ENCODE assay signal across 31 cellular contexts in genomic region chr2:5444854-5445253, GRCh38.
"Had no signal": no experiment of that assay in that cellular context is flagged by ENCODE, and none has a peak within 500 bp of the region (broad histone marks: within the 10 kb centered on the region; RNA-seq: fewer than 3 reads in every experiment).

No MANE protein-coding gene starts in this region.

- FAIRE-seq: frontal cortex had no signal

- H3K36me3 Mint-ChIP-seq: activated CD4-positive, alpha-beta memory T cell treated with anti-CD3 and anti-CD28 coated beads for 36 hours; activated CD8-positive, alpha-beta memory T cell treated with anti-CD3 and anti-CD28 coated beads, Interleukin-2, amount 10 ng/mL, durations not matched to agents 7 days and 5 days; activated naive CD4-positive, alpha-beta T cell treated with anti-CD3 and anti-CD28 coated beads, Interleukin-2, amount 50 U/mL, for 24 hours; activated naive CD8-positive, alpha-beta T cell treated with anti-CD3 and anti-CD28 coated beads for 36 hours; brain had no signal

- H3K27me3 Mint-ChIP-seq: activated CD4-positive, alpha-beta memory T cell treated with anti-CD3 and anti-CD28 coated beads for 36 hours; activated CD4-positive, alpha-beta T cell treated with anti-CD3 and anti-CD28 coated beads for 36 hours; activated CD4-positive, alpha-beta T cell treated with anti-CD3 and anti-CD28 coated beads, Interleukin-2, amount 10 ng/mL, durations not matched to agents 24 days and 14 days; activated CD8-positive, alpha-beta memory T cell treated with anti-CD3 and anti-CD28 coated beads, Interleukin-2, amount 10 ng/mL, durations not matched to agents 7 days and 5 days; activated naive CD4-positive, alpha-beta T cell treated with anti-CD3 and anti-CD28 coated beads, Interleukin-2, amount 50 U/mL, for 24 hours; activated naive CD8-positive, alpha-beta T cell treated with anti-CD3 and anti-CD28 coated beads for 36 hours; activated naive CD8-positive, alpha-beta T cell treated with anti-CD3 and anti-CD28 coated beads, Interleukin-2, amount 50 U/mL, for 24 hours; central memory CD8-positive, alpha-beta T cell; dendritic cell treated with granulocyte-macrophage colony-stimulating factor and Interleukin-4, amounts not matched to agents 40 ng/mL and 50 ng/mL, for 4 days had no signal

- DNase-seq: activated CD4-positive, alpha-beta memory T cell treated with anti-CD3 and anti-CD28 coated beads for 36 hours; activated CD4-positive, alpha-beta T cell treated with anti-CD3 and anti-CD28 coated beads for 36 hours; activated CD4-positive, alpha-beta T cell treated with anti-CD3 and anti-CD28 coated beads, Interleukin-2, amount 10 ng/mL, durations not matched to agents 24 days and 14 days; activated CD4-positive, CD25-positive, alpha-beta regulatory T cell; activated CD4-positive, CD25-positive, alpha-beta regulatory T cell treated with anti-CD3 and anti-CD28 coated beads, Interleukin-2, amount 50 U/mL, for 72 hours; activated CD8-positive, alpha-beta memory T cell treated with anti-CD3 and anti-CD28 coated beads, Interleukin-2, amount 10 ng/mL, durations not matched to agents 7 days and 5 days; activated CD8-positive, alpha-beta memory T cell treated with anti-CD3 and anti-CD28 coated beads, Interleukin-2, amount 50 U/mL, for 4 hours; activated CD8-positive, alpha-beta T cell treated with anti-CD3 and anti-CD28 coated beads, Interleukin-2, amount 10 ng/mL, durations not matched to agents 7 days and 5 days; activated effector memory CD4-positive, alpha-beta T cell treated with anti-CD3 and anti-CD28 coated beads, Interleukin-2, amount 50 U/mL, for 16 hours; activated naive CD4-positive, alpha-beta T cell treated with anti-CD3 and anti-CD28 coated beads for 36 hours; activated naive CD8-positive, alpha-beta T cell treated with anti-CD3 and anti-CD28 coated beads for 36 hours; activated naive CD8-positive, alpha-beta T cell treated with anti-CD3 and anti-CD28 coated beads, Interleukin-2, amount 50 U/mL, for 24 hours; activated T-cell treated with anti-CD3 and anti-CD28 coated beads, Interleukin-2, amount 50 U/mL, for 1 hour; activated T-cell treated with anti-CD3 and anti-CD28 coated beads, Interleukin-2, amount 50 U/mL, for 48 hours; dorsolateral prefrontal cortex; effector memory CD4-positive, alpha-beta T cell; endodermal cell; foreskin fibroblast; head of caudate nucleus; T-helper 2 cell had no signal

- H3K4me1 Mint-ChIP-seq: activated CD4-positive, alpha-beta T cell treated with anti-CD3 and anti-CD28 coated beads for 36 hours; activated CD4-positive, alpha-beta T cell treated with anti-CD3 and anti-CD28 coated beads, Interleukin-2, amount 10 ng/mL, durations not matched to agents 24 days and 14 days; activated CD8-positive, alpha-beta memory T cell treated with anti-CD3 and anti-CD28 coated beads, Interleukin-2, amount 10 ng/mL, durations not matched to agents 7 days and 5 days; activated naive CD4-positive, alpha-beta T cell treated with anti-CD3 and anti-CD28 coated beads, Interleukin-2, amount 50 U/mL, for 24 hours; activated naive CD8-positive, alpha-beta T cell treated with anti-CD3 and anti-CD28 coated beads for 36 hours; activated naive CD8-positive, alpha-beta T cell treated with anti-CD3 and anti-CD28 coated beads, Interleukin-2, amount 50 U/mL, for 24 hours; central memory CD8-positive, alpha-beta T cell; endodermal cell had no signal

- H3K27me3 ChIP-seq: ascending aorta, breast epithelium had no signal

- H3K27ac ChIP-seq: ascending aorta, breast epithelium, coronary artery, dorsolateral prefrontal cortex had no signal

- H3K4me3 ChIP-seq: ascending aorta, breast epithelium, coronary artery, dorsolateral prefrontal cortex had no signal

- H3K4me3 Mint-ChIP-seq: activated CD4-positive, alpha-beta memory T cell treated with anti-CD3 and anti-CD28 coated beads for 36 hours; activated CD4-positive, alpha-beta T cell treated with anti-CD3 and anti-CD28 coated beads for 36 hours; activated CD4-positive, alpha-beta T cell treated with anti-CD3 and anti-CD28 coated beads, Interleukin-2, amount 10 ng/mL, durations not matched to agents 24 days and 14 days; activated CD8-positive, alpha-beta memory T cell treated with anti-CD3 and anti-CD28 coated beads, Interleukin-2, amount 10 ng/mL, durations not matched to agents 7 days and 5 days; activated CD8-positive, alpha-beta T cell treated with anti-CD3 and anti-CD28 coated beads, Interleukin-2, amount 10 ng/mL, durations not matched to agents 7 days and 5 days; activated naive CD4-positive, alpha-beta T cell treated with anti-CD3 and anti-CD28 coated beads for 36 hours; activated naive CD4-positive, alpha-beta T cell treated with anti-CD3 and anti-CD28 coated beads, Interleukin-2, amount 50 U/mL, for 24 hours; activated naive CD8-positive, alpha-beta T cell treated with anti-CD3 and anti-CD28 coated beads for 36 hours; activated naive CD8-positive, alpha-beta T cell treated with anti-CD3 and anti-CD28 coated beads, Interleukin-2, amount 50 U/mL, for 24 hours; activated T-helper 1 cell treated with anti-CD3 and anti-CD28 coated beads, Interleukin-12 subunit alpha, Interleukin-12 subunit beta, Interleukin-2, Interleukin-4 antibody, amounts not matched to agents 30 ng/mL and 10 ng/mL and 1 ng/mL, durations not matched to agents 14 hours and 24 hours and 36 hours; brain; central memory CD8-positive, alpha-beta T cell; dendritic cell treated with granulocyte-macrophage colony-stimulating factor and Interleukin-4, amounts not matched to agents 40 ng/mL and 50 ng/mL, for 4 days; endodermal cell had no signal

- ATAC-seq: activated CD4-positive, alpha-beta T cell treated with anti-CD3 and anti-CD28 coated beads for 36 hours; activated CD8-positive, alpha-beta memory T cell treated with anti-CD3 and anti-CD28 coated beads, Interleukin-2, amount 10 ng/mL, durations not matched to agents 7 days and 5 days; activated CD8-positive, alpha-beta T cell treated with anti-CD3 and anti-CD28 coated beads, Interleukin-2, amount 10 ng/mL, durations not matched to agents 7 days and 5 days; activated naive CD8-positive, alpha-beta T cell treated with anti-CD3 and anti-CD28 coated beads, Interleukin-2, amount 50 U/mL, for 24 hours; esophagus mucosa had no signal

- H3K4me1 ChIP-seq: ascending aorta, breast epithelium had no signal

- H3K36me3 ChIP-seq: ascending aorta, breast epithelium had no signal

- H3K9me3 ChIP-seq: ascending aorta, breast epithelium had no signal

- H3K27ac Mint-ChIP-seq: activated CD4-positive, alpha-beta memory T cell treated with anti-CD3 and anti-CD28 coated beads for 36 hours; activated CD4-positive, alpha-beta T cell treated with anti-CD3 and anti-CD28 coated beads for 36 hours; activated CD4-positive, alpha-beta T cell treated with anti-CD3 and anti-CD28 coated beads, Interleukin-2, amount 10 ng/mL, durations not matched to agents 24 days and 14 days; activated CD8-positive, alpha-beta memory T cell treated with anti-CD3 and anti-CD28 coated beads, Interleukin-2, amount 10 ng/mL, durations not matched to agents 7 days and 5 days; activated CD8-positive, alpha-beta T cell treated with anti-CD3 and anti-CD28 coated beads, Interleukin-2, amount 10 ng/mL, durations not matched to agents 7 days and 5 days; activated naive CD4-positive, alpha-beta T cell treated with anti-CD3 and anti-CD28 coated beads for 36 hours; activated naive CD4-positive, alpha-beta T cell treated with anti-CD3 and anti-CD28 coated beads, Interleukin-2, amount 50 U/mL, for 24 hours; activated naive CD8-positive, alpha-beta T cell treated with anti-CD3 and anti-CD28 coated beads for 36 hours; activated naive CD8-positive, alpha-beta T cell treated with anti-CD3 and anti-CD28 coated beads, Interleukin-2, amount 50 U/mL, for 24 hours; activated T-helper 1 cell treated with anti-CD3 and anti-CD28 coated beads, Interleukin-12 subunit alpha, Interleukin-12 subunit beta, Interleukin-2, Interleukin-4 antibody, amounts not matched to agents 30 ng/mL and 10 ng/mL and 1 ng/mL, durations not matched to agents 14 hours and 24 hours and 36 hours; activated T-helper 2 cell treated with anti-CD3 and anti-CD28 coated beads, Interferon-gamma antibody, Interleukin-2, Interleukin-4, amounts not matched to agents 10 μg/mL and 5 μg/mL and 100 μg/mL, durations not matched to agents 14 hours and 24 hours and 36 hours; dendritic cell treated with granulocyte-macrophage colony-stimulating factor and Interleukin-4, amounts not matched to agents 40 ng/mL and 50 ng/mL, for 4 days; endodermal cell had no signal

- H3K9me3 Mint-ChIP-seq: activated naive CD4-positive, alpha-beta T cell treated with anti-CD3 and anti-CD28 coated beads for 36 hours; activated naive CD4-positive, alpha-beta T cell treated with anti-CD3 and anti-CD28 coated beads, Interleukin-2, amount 50 U/mL, for 24 hours; endodermal cell had no signal
